2 cellular contexts compared by ENCODE assay signal in the genomic region with DNA sequence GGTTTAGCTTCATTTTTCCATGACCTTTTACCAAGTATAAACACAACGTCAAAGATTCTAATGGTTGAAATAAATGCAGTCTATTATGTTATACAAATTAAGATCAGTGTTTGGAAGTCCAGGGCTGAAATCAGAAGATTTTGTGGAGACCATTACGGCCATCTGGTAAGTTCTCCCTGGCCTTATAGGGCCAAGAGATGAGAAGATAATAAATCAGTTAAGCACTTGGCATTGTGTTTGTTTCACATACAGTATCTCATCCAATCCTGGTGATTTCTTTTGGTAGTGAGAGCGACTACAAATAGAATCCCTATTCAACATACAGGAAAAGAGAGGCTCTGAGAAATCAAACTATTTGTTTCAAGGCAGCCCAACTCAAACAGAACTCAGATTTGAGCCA.
TF ChIP-seq lines count a peak whose summit lies in the region.

No MANE protein-coding gene starts in this region.

TF ChIP-seq in SK-N-SH, 30 proteins besides CTCF, POLR2A, EP300 and RAD21 (continued from another document):
- TF ChIP-seq, protein P1, sequence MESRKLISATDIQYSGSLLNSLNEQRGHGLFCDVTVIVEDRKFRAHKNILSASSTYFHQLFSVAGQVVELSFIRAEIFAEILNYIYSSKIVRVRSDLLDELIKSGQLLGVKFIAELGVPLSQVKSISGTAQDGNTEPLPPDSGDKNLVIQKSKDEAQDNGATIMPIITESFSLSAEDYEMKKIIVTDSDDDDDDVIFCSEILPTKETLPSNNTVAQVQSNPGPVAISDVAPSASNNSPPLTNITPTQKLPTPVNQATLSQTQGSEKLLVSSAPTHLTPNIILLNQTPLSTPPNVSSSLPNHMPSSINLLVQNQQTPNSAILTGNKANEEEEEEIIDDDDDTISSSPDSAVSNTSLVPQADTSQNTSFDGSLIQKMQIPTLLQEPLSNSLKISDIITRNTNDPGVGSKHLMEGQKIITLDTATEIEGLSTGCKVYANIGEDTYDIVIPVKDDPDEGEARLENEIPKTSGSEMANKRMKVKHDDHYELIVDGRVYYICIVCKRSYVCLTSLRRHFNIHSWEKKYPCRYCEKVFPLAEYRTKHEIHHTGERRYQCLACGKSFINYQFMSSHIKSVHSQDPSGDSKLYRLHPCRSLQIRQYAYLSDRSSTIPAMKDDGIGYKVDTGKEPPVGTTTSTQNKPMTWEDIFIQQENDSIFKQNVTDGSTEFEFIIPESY (IDR thresholded peaks at IDR 0.05; ENCODE audit: borderline replicate concordance, low read depth): no peak
- 0 out of 2 replicates have a peak, but pooled peaks have one; percentile 16 for TF ChIP-seq GATA2 (CRISPR knock-in tag; IDR thresholded peaks at IDR 0.05)
- no peak for TF ChIP-seq ELF1 (IDR thresholded peaks at IDR 0.05)
- TF ChIP-seq SMC3 (IDR thresholded peaks at IDR 0.05; ENCODE audit: low read depth, low read length): no peak

TF ChIP-seq in SK-N-SH treated with all-trans-retinoic acid at 6 μM for 48 hours, 23 proteins besides CTCF, POLR2A, EP300 and RAD21 (continued from another document):
- TF ChIP-seq, protein P2, sequence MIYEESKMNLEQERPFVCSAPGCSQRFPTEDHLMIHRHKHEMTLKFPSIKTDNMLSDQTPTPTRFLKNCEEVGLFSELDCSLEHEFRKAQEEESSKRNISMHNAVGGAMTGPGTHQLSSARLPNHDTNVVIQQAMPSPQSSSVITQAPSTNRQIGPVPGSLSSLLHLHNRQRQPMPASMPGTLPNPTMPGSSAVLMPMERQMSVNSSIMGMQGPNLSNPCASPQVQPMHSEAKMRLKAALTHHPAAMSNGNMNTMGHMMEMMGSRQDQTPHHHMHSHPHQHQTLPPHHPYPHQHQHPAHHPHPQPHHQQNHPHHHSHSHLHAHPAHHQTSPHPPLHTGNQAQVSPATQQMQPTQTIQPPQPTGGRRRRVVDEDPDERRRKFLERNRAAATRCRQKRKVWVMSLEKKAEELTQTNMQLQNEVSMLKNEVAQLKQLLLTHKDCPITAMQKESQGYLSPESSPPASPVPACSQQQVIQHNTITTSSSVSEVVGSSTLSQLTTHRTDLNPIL (CRISPR knock-in tag; IDR thresholded peaks at IDR 0.05; ENCODE audit: low read depth): no peak
- TF ChIP-seq BACH2 (CRISPR knock-in tag; IDR thresholded peaks at IDR 0.05; ENCODE audit: borderline replicate concordance) (no peak), ZNF8 (CRISPR knock-in tag; IDR thresholded peaks at IDR 0.05) (no peak)
- TF ChIP-seq, protein P3, sequence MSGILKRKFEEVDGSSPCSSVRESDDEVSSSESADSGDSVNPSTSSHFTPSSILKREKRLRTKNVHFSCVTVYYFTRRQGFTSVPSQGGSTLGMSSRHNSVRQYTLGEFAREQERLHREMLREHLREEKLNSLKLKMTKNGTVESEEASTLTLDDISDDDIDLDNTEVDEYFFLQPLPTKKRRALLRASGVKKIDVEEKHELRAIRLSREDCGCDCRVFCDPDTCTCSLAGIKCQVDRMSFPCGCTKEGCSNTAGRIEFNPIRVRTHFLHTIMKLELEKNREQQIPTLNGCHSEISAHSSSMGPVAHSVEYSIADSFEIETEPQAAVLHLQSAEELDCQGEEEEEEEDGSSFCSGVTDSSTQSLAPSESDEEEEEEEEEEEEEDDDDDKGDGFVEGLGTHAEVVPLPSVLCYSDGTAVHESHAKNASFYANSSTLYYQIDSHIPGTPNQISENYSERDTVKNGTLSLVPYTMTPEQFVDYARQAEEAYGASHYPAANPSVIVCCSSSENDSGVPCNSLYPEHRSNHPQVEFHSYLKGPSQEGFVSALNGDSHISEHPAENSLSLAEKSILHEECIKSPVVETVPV (CRISPR knock-in tag; IDR thresholded peaks at IDR 0.05): no peak
- TF ChIP-seq, protein P4, sequence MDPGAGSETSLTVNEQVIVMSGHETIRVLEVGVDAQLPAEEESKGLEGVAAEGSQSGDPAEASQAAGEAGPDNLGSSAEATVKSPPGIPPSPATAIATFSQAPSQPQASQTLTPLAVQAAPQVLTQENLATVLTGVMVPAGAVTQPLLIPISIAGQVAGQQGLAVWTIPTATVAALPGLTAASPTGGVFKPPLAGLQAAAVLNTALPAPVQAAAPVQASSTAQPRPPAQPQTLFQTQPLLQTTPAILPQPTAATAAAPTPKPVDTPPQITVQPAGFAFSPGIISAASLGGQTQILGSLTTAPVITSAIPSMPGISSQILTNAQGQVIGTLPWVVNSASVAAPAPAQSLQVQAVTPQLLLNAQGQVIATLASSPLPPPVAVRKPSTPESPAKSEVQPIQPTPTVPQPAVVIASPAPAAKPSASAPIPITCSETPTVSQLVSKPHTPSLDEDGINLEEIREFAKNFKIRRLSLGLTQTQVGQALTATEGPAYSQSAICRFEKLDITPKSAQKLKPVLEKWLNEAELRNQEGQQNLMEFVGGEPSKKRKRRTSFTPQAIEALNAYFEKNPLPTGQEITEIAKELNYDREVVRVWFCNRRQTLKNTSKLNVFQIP (CRISPR knock-in tag; IDR thresholded peaks at IDR 0.05; ENCODE audit: borderline replicate concordance, low read depth): no peak
TF ChIP-seq in SK-N-SH treated with all-trans-retinoic acid at 6 μM for 48 hours: peak in this region for 0.
